23 cellular contexts compared by ENCODE assay signal in genomic region chr3:124133366-124133940, GRCh38.
"Had no signal": no experiment of that assay in that cellular context is flagged by ENCODE, and none has a peak within 500 bp of the region (broad histone marks: within the 10 kb centered on the region; RNA-seq: fewer than 3 reads in every experiment).

No MANE protein-coding gene starts in this region.

- H3K36me3 ChIP-seq: neutrophil, pancreas, right lobe of liver, suprapubic skin, tibial nerve, upper lobe of right lung, uterus had no signal

- H3K4me3 ChIP-seq: lung, pancreas, right lobe of liver, suprapubic skin, tibial nerve, upper lobe of right lung, uterus had no signal

- H3K27ac ChIP-seq: epithelial cell of prostate, neutrophil, pancreas, right lobe of liver, suprapubic skin, tibial nerve, upper lobe of right lung, uterus had no signal

- H3K27me3 ChIP-seq: pancreas, right lobe of liver, suprapubic skin, tibial nerve, upper lobe of right lung, uterus had no signal

- DNase-seq: effector CD8-positive, alpha-beta T cell; endodermal cell; foreskin melanocyte; glutamatergic neuron; immature natural killer cell; kidney glomerular epithelial cell; left colon; natural killer cell; pancreas; retina; right lobe of liver; small intestine; stimulated activated CD4-positive, alpha-beta T cell treated with anti-CD3 and anti-CD28 coated beads, Interleukin-15, amount 100 ng/mL, for 24 hours; stimulated activated CD4-positive, alpha-beta T cell treated with anti-CD3 and anti-CD28 coated beads, Interleukin-2, amount 100 ng/mL, for 48 hours; stimulated activated naive B cell treated with anti-CD40 and anti-IgM and Interleukin-4, amounts not matched to agents 10 μg/mL and 1 μg/mL and 100 μg/mL, for 72 hours; upper lobe of right lung; uterus had no signal

- H3K9me3 ChIP-seq: neutrophil, pancreas, right lobe of liver, suprapubic skin, tibial nerve, upper lobe of right lung, uterus had no signal

- ATAC-seq: esophagus mucosa; left colon; natural killer cell; pancreas; right lobe of liver; stimulated activated naive B cell treated with anti-CD40 and anti-IgM and Interleukin-4, amounts not matched to agents 10 μg/mL and 1 μg/mL and 100 μg/mL, for 72 hours; upper lobe of right lung had no signal

- H3K4me1 ChIP-seq: pancreas, right lobe of liver had no signal
